Comparison of ENCODE assay signal across 1 cellular context in genomic region chr2:181764095-181764963, GRCh38.
TF ChIP-seq lines count a peak whose summit lies in the region.

No MANE protein-coding gene starts in this region.

TF ChIP-seq in SK-N-SH, 30 proteins besides CTCF, POLR2A, EP300 and RAD21:
- TF ChIP-seq PBX3 (IDR thresholded peaks at IDR 0.05), result no peak
- peak; percentile 71 for TF ChIP-seq RCOR1 (IDR thresholded peaks at IDR 0.05; ENCODE audit: low read length)
- TF ChIP-seq CHD2 (IDR thresholded peaks at IDR 0.05; ENCODE audit: low read length, partially characterized antibody), result peak; percentile 72
- TF ChIP-seq GATA2 (CRISPR knock-in tag; IDR thresholded peaks at IDR 0.05), result peak; percentile 93
- TF ChIP-seq NRF1 (IDR thresholded peaks at IDR 0.05; ENCODE audit: low read depth, low read length), result no peak
- no peak for TF ChIP-seq USF1 (IDR thresholded peaks at IDR 0.05; ENCODE audit: borderline replicate concordance, low read depth)
- no peak for TF ChIP-seq NFIC (IDR thresholded peaks at IDR 0.05; ENCODE audit: borderline replicate concordance)
